In the genomic region with DNA sequence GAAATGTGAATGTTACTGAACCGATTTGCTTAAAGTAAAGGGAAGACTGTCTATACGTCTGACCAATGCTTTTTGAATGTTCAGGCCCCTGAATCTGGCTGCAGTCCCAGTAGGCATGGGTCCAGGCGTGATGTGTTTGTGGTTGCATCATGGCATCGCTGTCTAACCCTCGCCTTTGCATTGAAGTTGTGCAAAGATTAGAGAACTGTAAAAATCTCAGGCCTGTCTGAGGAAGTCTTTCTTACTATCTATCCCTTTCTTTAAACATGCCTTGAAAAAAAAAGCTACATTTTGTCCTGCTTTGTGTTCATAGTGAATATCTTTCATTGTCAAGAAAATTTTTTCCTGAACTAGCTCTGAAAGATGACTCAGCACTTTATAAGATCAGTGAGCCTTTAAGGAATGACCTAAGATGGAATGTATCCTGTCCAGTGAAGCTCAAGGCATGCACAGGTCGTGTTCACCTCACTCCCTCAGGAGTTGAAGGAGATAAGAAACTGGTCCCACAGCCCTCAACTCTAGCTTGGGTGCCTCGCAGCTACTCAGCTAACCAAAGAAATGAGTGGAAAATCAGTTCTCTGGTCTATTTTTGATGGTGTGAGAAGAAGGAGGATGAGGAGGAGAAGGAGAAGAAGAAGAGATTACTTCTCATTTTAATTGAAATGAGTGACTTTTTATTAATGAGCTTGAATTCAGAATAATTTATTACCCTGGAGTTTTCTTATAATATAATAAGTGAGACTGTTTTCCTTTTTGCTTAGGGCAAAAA, we compare ENCODE assay signal across 9 cellular contexts. TPM values are rescaled to one million over a fixed set of nuclear protein-coding genes. Genes with fewer than 3 reads are reported as not detected.
DNase-seq lines count a peak whose midpoint lies in the region; ATAC-seq and TF ChIP-seq lines count a peak whose summit lies in the region.
"Had no signal": no experiment of that assay in that cellular context is flagged by ENCODE, and none has a peak within 500 bp of the region (broad histone marks: within the 10 kb centered on the region; RNA-seq: fewer than 3 reads in every experiment).

No MANE protein-coding gene starts in this region.

- TF ChIP-seq POLR2A in heart left ventricle (IDR thresholded peaks at IDR 0.05) (no peak), body of pancreas (IDR thresholded peaks at IDR 0.05) (no peak)

- H3K4me1 ChIP-seq in heart left ventricle (peaks cover 0 to 59% (median 29%) of the 10 kb centered on the region in 12 donors), body of pancreas (peaks cover 57% of the 10 kb centered on the region), liver (ENCODE audit: control insufficient read depth in 4 of 4, insufficient read depth in 4 of 4, low read length in 3 of 4) (peaks cover 8 to 45% (median 31%) of the 10 kb centered on the region in 4 donors), aorta (ENCODE audit: control insufficient read depth in 1 of 2, insufficient read depth in 2 of 2, low read length in 2 of 2) (peaks cover 8 to 12% of the 10 kb centered on the region in 2 donors)

- intact Hi-C loops in heart left ventricle (cut with DNase I) (loop anchor here in 1 of 10 donors (2.0 kb wide), 1 partner anchor 99 kb away; the partner anchor contains the start of gene HDDC2), Right ventricle myocardium inferior (cut with DNase I) (no loop called here), body of pancreas (cut with DNase I) (no loop called here), aorta (cut with DNase I) (loop anchor here in 1 of 2 donors (5.0 kb wide), 1 partner anchor 60 kb away; no protein-coding TSS in a partner anchor)

- TF ChIP-seq CTCF in heart left ventricle (IDR thresholded peaks at IDR 0.05): no peak
- TF ChIP-seq CTCF in body of pancreas (IDR thresholded peaks at IDR 0.05): no peak
- no peak for TF ChIP-seq CTCF in liver (IDR thresholded peaks at IDR 0.05; ENCODE audit: low read depth, low read length, missing input control)

- H3K27ac ChIP-seq in heart left ventricle (peak overlapping the region in 2 of 12 donors; percentile 11 to 39), body of pancreas (peak overlapping the region in 2 of 4 donors; percentile 29 to 42), liver (ENCODE audit: low read depth in 1 of 2, low read length in 2 of 2) (peak overlapping the region; percentile 21 to 28), aorta (ENCODE audit: low read depth in 1 of 2, low read length in 2 of 2) (peak overlapping the region in 1 of 2 donors; percentile 45)
- H3K27ac ChIP-seq: BLaER1 treated with 17β-estradiol and CSF1 and Interleukin-3, amounts not matched to agents 10 nM and 100 nM had no signal

- TF ChIP-seq RAD21 in liver (IDR thresholded peaks at IDR 0.05): peak in 1 of 2 donors; percentile 11

- H3K36me3 ChIP-seq in heart left ventricle (no peaks in the 10 kb centered on the region), body of pancreas (replicated peaks in 1 of 2; ENCODE audit: insufficient read depth in 1 of 2, low read depth in 2 of 2) (no peaks in the 10 kb centered on the region), liver (ENCODE audit: control insufficient read depth in 4 of 4, insufficient read depth in 3 of 4, low read depth in 1 of 4, low read length in 3 of 4) (no peaks in the 10 kb centered on the region), aorta (ENCODE audit: control insufficient read depth in 1 of 2, insufficient read depth in 2 of 2, low read length in 1 of 2) (no peaks in the 10 kb centered on the region)
- H3K36me3 ChIP-seq: BLaER1 treated with 17β-estradiol and CSF1 and Interleukin-3, amounts not matched to agents 10 nM and 100 nM had no signal

- H3K27me3 ChIP-seq in heart left ventricle: no peaks in the 10 kb centered on the region
- H3K27me3 ChIP-seq in body of pancreas: no peaks in the 10 kb centered on the region
- no peaks in the 10 kb centered on the region for H3K27me3 ChIP-seq in liver (ENCODE audit: control insufficient read depth in 4 of 4, insufficient read depth in 4 of 4, low read length in 3 of 4)
- H3K27me3 ChIP-seq in aorta (ENCODE audit: control insufficient read depth in 1 of 2, insufficient read depth in 2 of 2, low read length in 1 of 2): peaks cover 0 to 2% of the 10 kb centered on the region in 2 donors
- H3K27me3 ChIP-seq: BLaER1 treated with 17β-estradiol and CSF1 and Interleukin-3, amounts not matched to agents 10 nM and 100 nM had no signal

- peak in 3 of 5 donors; percentile 42 to 68 (median 50) for DNase-seq in heart left ventricle
- no peak for DNase-seq in Right ventricle myocardium inferior (ENCODE audit: missing footprints)
- DNase-seq in body of pancreas: peak; percentile 69 to 83 (median 74)
- DNase-seq in aorta: peak; percentile 81 to 86
- no peak for DNase-seq in T-helper 1 cell
- DNase-seq in NCI-H526 treated with DMSO at 0.1 percent for 48 hours (lab: John Stamatoyannopoulos, UW): no peak

- no peak overlapping the region for H3K9ac ChIP-seq in liver (ENCODE audit: low read depth in 1 of 2, low read length in 2 of 2)
- H3K9ac ChIP-seq: BLaER1 treated with 17β-estradiol and CSF1 and Interleukin-3, amounts not matched to agents 10 nM and 100 nM had no signal

- ATAC-seq in heart left ventricle (no peak), Right ventricle myocardium inferior (no peak), body of pancreas (peak; percentile 18), aorta (ENCODE audit: low FRiP score) (no peak), HG02623 (IDR thresholded peaks at IDR 0.05; ENCODE audit: unreplicated experiment) (no peak)

- 41 to 49% (median 47%) methylated on average over 7 of the region's 7 CpGs for WGBS in heart left ventricle, 4 donors
- 22 to 24% methylated on average over 7 of the region's 7 CpGs for WGBS in body of pancreas, 2 donors
- 29% methylated on average over 7 of the region's 7 CpGs for WGBS in liver
- 23 to 26% methylated on average over 7 of the region's 7 CpGs for WGBS in aorta, 2 donors

- H3K9me3 ChIP-seq in heart left ventricle: no peaks in the 10 kb centered on the region
- H3K9me3 ChIP-seq in body of pancreas: no peaks in the 10 kb centered on the region
- H3K9me3 ChIP-seq in liver (ENCODE audit: control insufficient read depth in 4 of 4, low read length in 3 of 4): no peaks in the 10 kb centered on the region
- no peaks in the 10 kb centered on the region for H3K9me3 ChIP-seq in aorta (ENCODE audit: control insufficient read depth, low read length)
- H3K9me3 ChIP-seq: BLaER1 treated with 17β-estradiol and CSF1 and Interleukin-3, amounts not matched to agents 10 nM and 100 nM had no signal

- H3K4me3 ChIP-seq in heart left ventricle (no peak overlapping the region), body of pancreas (no peak overlapping the region), liver (ENCODE audit: low read depth in 1 of 3, low read length in 3 of 3) (no peak overlapping the region), aorta (ENCODE audit: low read length in 2 of 2) (no peak overlapping the region)
- H3K4me3 ChIP-seq: BLaER1 treated with 17β-estradiol and CSF1 and Interleukin-3, amounts not matched to agents 10 nM and 100 nM had no signal

TF ChIP-seq in liver, 16 proteins besides CTCF, POLR2A, EP300 and RAD21:
- TF ChIP-seq YY1 (IDR thresholded peaks at IDR 0.05) (peak; percentile 40), JUND (IDR thresholded peaks at IDR 0.05) (peak in 1 of 2 donors; percentile 27), RXRA (IDR thresholded peaks at IDR 0.05) (peak; percentile 31 to 47), TAF1 (conservative IDR thresholded peaks at IDR 0.05) (no peak), HNF4A (conservative IDR thresholded peaks at IDR 0.05) (peak in 1 of 2 donors; percentile 25)
- TF ChIP-seq, protein P1, sequence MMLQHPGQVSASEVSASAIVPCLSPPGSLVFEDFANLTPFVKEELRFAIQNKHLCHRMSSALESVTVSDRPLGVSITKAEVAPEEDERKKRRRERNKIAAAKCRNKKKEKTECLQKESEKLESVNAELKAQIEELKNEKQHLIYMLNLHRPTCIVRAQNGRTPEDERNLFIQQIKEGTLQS (IDR thresholded peaks at IDR 0.05): peak; percentile 89

RNA-seq across cellular contexts. Expression of gene TPD52L1, which starts 48.6 kb away (rescaled TPM):
- total RNA-seq in heart left ventricle: 100 to 1,000 TPM in 1 of 9 donors, 10 to 100 TPM in 8; 47.0 to 146 (median 74.2) TPM
- polyA plus RNA-seq in heart left ventricle: 10 to 100 TPM; 13.0 to 51.5 TPM
- total RNA-seq in Right ventricle myocardium inferior: 56.2 TPM
- 100 to 1,000 TPM in 1 of 2 donors, 10 to 100 TPM in 1; 33.3 to 101 TPM for total RNA-seq in body of pancreas
- total RNA-seq in liver: 10 to 100 TPM in 1 of 2 donors, 1 to 10 TPM in 1; 8.9 to 49.7 TPM
- polyA plus RNA-seq in liver: 10 to 100 TPM; 63.5 to 66.4 TPM
- 10 to 100 TPM; 39.0 to 54.1 TPM for total RNA-seq in aorta
- polyA plus RNA-seq in aorta: 10 to 100 TPM; 25.5 to 78.0 TPM

Comparison
In these comparisons a context has a peak if more than half of its experiments do, and no peak if none do; other contexts are left out.
1. DNase-seq: peak in heart left ventricle (3 of 5), body of pancreas (4 of 4) and aorta (2 of 2); none in Right ventricle myocardium inferior (single experiment), T-helper 1 cell (0 of 5) and NCI-H526 treated with DMSO at 0.1 percent for 48 hours (single experiment).